19 cellular contexts compared by ENCODE assay signal in genomic region chr4:148207074-148207473, GRCh38.
DNase-seq lines count a peak whose midpoint lies in the region; ATAC-seq and TF ChIP-seq lines count a peak whose summit lies in the region.
"Had no signal": no experiment of that assay in that cellular context is flagged by ENCODE, and none has a peak within 500 bp of the region (broad histone marks: within the 10 kb centered on the region; RNA-seq: fewer than 3 reads in every experiment).

No MANE protein-coding gene starts in this region.

- 50 to 93% methylated on average over 1 to 2 of the region's 2 CpGs for WGBS in transverse colon (ENCODE audit: low coverage in 1 of 2), 2 donors
- WGBS in right cardiac atrium, result 96% methylated on average over 2 of the region's 2 CpGs

- peak; percentile 21 for DNase-seq in MCF 10A (ENCODE audit: unreplicated experiment)
- DNase-seq in breast epithelium (ENCODE audit: low spot score in 2 of 2), result no peak
- peak; percentile 8 for DNase-seq in adipocyte (ENCODE audit: low read depth)
- DNase-seq in epithelial cell of esophagus (ENCODE audit: low read depth), result peak; percentile 34
- DNase-seq in transverse colon, result no peak
- no peak for DNase-seq in medulla oblongata (ENCODE audit: extremely low spot score)
- DNase-seq in right cardiac atrium, result no peak
- DNase-seq: Caco-2; CD4-positive, alpha-beta T cell; GDM1; KG1; NCI-H1417 treated with DMSO at 0.1 percent for 48 hours; NCI-H2029 treated with DMSO at 0.1 percent for 48 hours; NCI-H2171 treated with DMSO at 0.1 percent for 48 hours; NCI-H446; NCI-H526 treated with DMSO at 0.1 percent for 48 hours; Peyer's patch had no signal

- no peak overlapping the region for H3K27ac Mint-ChIP-seq in MCF 10A (ENCODE audit: low read depth, unreplicated experiment)
- H3K27ac Mint-ChIP-seq: CD4-positive, alpha-beta T cell had no signal

- H3K9ac ChIP-seq in adipocyte (ENCODE audit: low read length), result no peak overlapping the region

- no peaks in the 10 kb centered on the region for H3K27me3 Mint-ChIP-seq in MCF 10A (ENCODE audit: insufficient read depth, unreplicated experiment)
- H3K27me3 Mint-ChIP-seq: CD4-positive, alpha-beta T cell had no signal

- no peaks in the 10 kb centered on the region for H3K4me1 Mint-ChIP-seq in MCF 10A (ENCODE audit: insufficient read depth, unreplicated experiment)

- POLR2A ChIA-PET in MCF 10A (lab: Yijun Ruan, JAX), result no interaction called here

- CTCF ChIA-PET in MCF 10A (lab: Yijun Ruan, JAX), result interaction anchor here (0.6 to 1.1 kb wide), 2 partner anchors 10 to 148 kb away, joined by 3 read pairs; no protein-coding TSS in a partner anchor

- H3K4me1 ChIP-seq in breast epithelium, result no peaks in the 10 kb centered on the region
- H3K4me1 ChIP-seq in adipocyte (ENCODE audit: control insufficient read depth, insufficient read depth, low read length), result no peaks in the 10 kb centered on the region
- H3K4me1 ChIP-seq in transverse colon, result peaks cover 7 to 23% (median 9%) of the 10 kb centered on the region in 4 donors
- no peaks in the 10 kb centered on the region for H3K4me1 ChIP-seq in right cardiac atrium (ENCODE audit: control insufficient read depth, insufficient read depth, low read length)
- H3K4me1 ChIP-seq: Caco-2, SJSA1 had no signal

- no peaks in the 10 kb centered on the region for H3K36me3 Mint-ChIP-seq in MCF 10A (ENCODE audit: insufficient read depth, unreplicated experiment)

- ATAC-seq in right cardiac atrium, result no peak
- ATAC-seq in GM18868 (IDR thresholded peaks at IDR 0.05; ENCODE audit: unreplicated experiment), result no peak

- no TSS peak for BruUV-seq in MCF 10A (replicated peaks; lab: Mats Ljungman, UMichigan)

- in situ Hi-C loops in transverse colon (cut with MboI; ENCODE audit: low pct_ligation_motif_present in 1 of 4, low pct_unique_long_range_greater_than_20kb in 1 of 4, low sequenced_read_pairs in 3 of 4), result no loop called here

- no peaks in the 10 kb centered on the region for H3K36me3 ChIP-seq in breast epithelium
- no peaks in the 10 kb centered on the region for H3K36me3 ChIP-seq in adipocyte (ENCODE audit: control insufficient read depth, insufficient read depth, low read length, severe bottlenecking)
- no peaks in the 10 kb centered on the region for H3K36me3 ChIP-seq in transverse colon
- H3K36me3 ChIP-seq: Peyer's patch, SJSA1 had no signal

- intact Hi-C loops in MCF 10A (cut with micrococcal nuclease), result no loop called here
- intact Hi-C loops in breast epithelium (cut with DNase I; ENCODE audit: low total_unique reads), result no loop called here
- intact Hi-C loops in transverse colon (cut with DNase I; ENCODE audit: low total_unique reads), result no loop called here
- intact Hi-C loops in right cardiac atrium (cut with DNase I), result no loop called here

- no peak overlapping the region for H3K4me3 Mint-ChIP-seq in MCF 10A (ENCODE audit: unreplicated experiment)
- H3K4me3 Mint-ChIP-seq: CD4-positive, alpha-beta T cell had no signal

- TF ChIP-seq EP300 in transverse colon (IDR thresholded peaks at IDR 0.05; ENCODE audit: low read depth), result no peak

- TF ChIP-seq POLR2A in breast epithelium (IDR thresholded peaks at IDR 0.05) (no peak), transverse colon (IDR thresholded peaks at IDR 0.05) (no peak)

- H3K9me3 Mint-ChIP-seq in MCF 10A (ENCODE audit: unreplicated experiment), result no peaks in the 10 kb centered on the region
- H3K9me3 Mint-ChIP-seq: CD4-positive, alpha-beta T cell had no signal

- H3K27me3 ChIP-seq in breast epithelium, result no peaks in the 10 kb centered on the region
- H3K27me3 ChIP-seq in adipocyte (replicated peaks; ENCODE audit: control insufficient read depth, insufficient read depth, low read length), result no peaks in the 10 kb centered on the region
- no peaks in the 10 kb centered on the region for H3K27me3 ChIP-seq in transverse colon
- H3K27me3 ChIP-seq in right cardiac atrium (ENCODE audit: control insufficient read depth, insufficient read depth), result no peaks in the 10 kb centered on the region
- H3K27me3 ChIP-seq: Peyer's patch had no signal

- no peaks in the 10 kb centered on the region for H3K9me3 ChIP-seq in breast epithelium
- no peaks in the 10 kb centered on the region for H3K9me3 ChIP-seq in adipocyte (ENCODE audit: control insufficient read depth, low read length)
- H3K9me3 ChIP-seq in transverse colon, result no peaks in the 10 kb centered on the region
- H3K9me3 ChIP-seq in right cardiac atrium (ENCODE audit: control insufficient read depth, low read length), result no peaks in the 10 kb centered on the region
- H3K9me3 ChIP-seq: Caco-2, Peyer's patch, SJSA1 had no signal

- H3K27ac ChIP-seq in breast epithelium (no peak overlapping the region), transverse colon (no peak overlapping the region), right cardiac atrium (ENCODE audit: low read length) (no peak overlapping the region)
- H3K27ac ChIP-seq: Peyer's patch, SJSA1 had no signal

- no peak for TF ChIP-seq CTCF in MCF 10A (IDR thresholded peaks at IDR 0.05; ENCODE audit: unreplicated experiment)
- no peak for TF ChIP-seq CTCF in breast epithelium (IDR thresholded peaks at IDR 0.05)
- TF ChIP-seq CTCF in epithelial cell of esophagus (IDR thresholded peaks at IDR 0.05; ENCODE audit: insufficient read depth, low read depth, low read length, missing control alignments), result no peak
- TF ChIP-seq CTCF in transverse colon (IDR thresholded peaks at IDR 0.05), result no peak

- H3K4me3 ChIP-seq in breast epithelium (no peak overlapping the region), adipocyte (ENCODE audit: low read length) (no peak overlapping the region), epithelial cell of esophagus (ENCODE audit: low read length) (no peak overlapping the region), transverse colon (no peak overlapping the region), right cardiac atrium (ENCODE audit: low read length) (no peak overlapping the region)
- H3K4me3 ChIP-seq: Peyer's patch, SJSA1 had no signal

Comparison
In these comparisons a context has a peak if more than half of its experiments do, and no peak if none do; other contexts are left out.
1. DNase-seq: peak in MCF 10A (single experiment), adipocyte (single experiment) and epithelial cell of esophagus (single experiment); none in breast epithelium (0 of 2), transverse colon (single experiment), medulla oblongata (single experiment) and right cardiac atrium (0 of 3).